Comparison of ENCODE assay signal across 20 cellular contexts in the genomic region with DNA sequence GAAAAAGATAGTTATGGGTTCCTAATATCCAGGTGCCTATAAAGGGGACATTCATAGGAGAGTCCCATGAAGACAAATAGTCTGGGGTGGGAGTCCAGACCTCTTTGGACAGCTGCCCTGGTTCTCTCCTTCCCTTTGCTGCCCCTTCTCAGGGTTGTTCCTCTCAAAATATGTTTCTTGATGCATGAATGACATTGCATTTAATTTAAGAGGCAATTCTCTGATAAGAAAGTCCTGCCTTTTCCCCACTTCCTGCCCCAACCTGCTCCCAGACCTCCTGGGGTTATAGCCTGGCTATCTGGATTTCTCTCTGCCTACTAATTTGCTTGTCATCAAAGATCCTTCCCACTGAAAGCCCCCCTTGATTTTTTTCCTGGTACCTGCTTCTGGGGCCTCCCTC.
"Had no signal": no experiment of that assay in that cellular context is flagged by ENCODE, and none has a peak within 500 bp of the region (broad histone marks: within the 10 kb centered on the region; RNA-seq: fewer than 3 reads in every experiment).

No MANE protein-coding gene starts in this region.

- H3K27ac ChIP-seq: coronary artery, epithelial cell of prostate, esophagus squamous epithelium, gastrocnemius medialis, heart right ventricle, left lung, lower lobe of right lung had no signal

- H3K36me3 ChIP-seq: esophagus squamous epithelium, gastrocnemius medialis, heart right ventricle, left lung, lower lobe of right lung had no signal

- H3K9me3 ChIP-seq: esophagus squamous epithelium, gastrocnemius medialis, heart right ventricle, left lung, lower lobe of right lung had no signal

- H3K4me3 ChIP-seq: coronary artery, esophagus squamous epithelium, gastrocnemius medialis, heart right ventricle, left lung, lower lobe of right lung had no signal

- H3K27me3 ChIP-seq: esophagus squamous epithelium, gastrocnemius medialis had no signal

- H3K4me1 ChIP-seq: esophagus squamous epithelium, gastrocnemius medialis, heart right ventricle, left lung, lower lobe of right lung had no signal

- DNase-seq: effector CD8-positive, alpha-beta T cell; effector memory CD8-positive, alpha-beta T cell; endodermal cell; erythroblast; esophagus squamous epithelium; foreskin fibroblast; foreskin melanocyte; gastrocnemius medialis; glutamatergic neuron; head of caudate nucleus; heart right ventricle; hippocampal formation; left cardiac atrium; left lung; left ventricle myocardium superior; lower lobe of right lung; mesendoderm; midbrain had no signal
